1 cellular context compared by ENCODE assay signal in the genomic region with DNA sequence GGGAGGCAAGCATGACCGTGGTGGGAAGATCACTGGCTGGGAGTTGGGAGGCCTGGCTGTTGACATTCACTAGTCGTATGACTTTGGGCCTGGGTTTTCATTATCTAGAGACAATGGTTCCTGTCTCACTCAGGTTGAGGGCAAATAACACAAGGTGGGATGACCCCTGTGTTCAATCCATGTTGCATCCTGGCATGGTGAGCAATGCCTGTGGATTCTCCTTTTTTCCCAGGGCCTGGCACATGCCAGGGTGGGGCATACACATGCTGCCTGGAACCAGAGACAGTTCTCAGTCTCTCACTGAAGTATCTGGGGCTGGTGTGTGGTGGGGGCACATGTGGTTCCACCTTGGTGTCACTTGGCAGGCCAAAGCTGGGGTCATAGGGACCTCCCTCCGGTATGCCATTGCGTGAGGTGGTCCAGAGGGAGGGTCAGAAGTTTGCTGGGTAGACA.
TF ChIP-seq lines count a peak whose summit lies in the region.

No MANE protein-coding gene starts in this region.

TF ChIP-seq in endothelial cell of umbilical vein, 7 proteins besides CTCF, POLR2A, EP300 and RAD21:
- TF ChIP-seq FOS (IDR thresholded peaks at IDR 0.05; ENCODE audit: borderline replicate concordance, insufficient read depth, low read length), result no peak
- TF ChIP-seq MAX (IDR thresholded peaks at IDR 0.05; ENCODE audit: insufficient read depth, insufficient read length), result no peak
- TF ChIP-seq POLR2AphosphoS5 (IDR thresholded peaks at IDR 0.05; ENCODE audit: insufficient read depth, low read depth, low read length), result no peak
- no peak for TF ChIP-seq EZH2 (IDR thresholded peaks at IDR 0.05; ENCODE audit: borderline replicate concordance, low read depth, low read length, severe bottlenecking)
- TF ChIP-seq GATA2 (IDR thresholded peaks at IDR 0.05; ENCODE audit: insufficient read depth, insufficient read length, low read depth, low read length), result no peak
- no peak for TF ChIP-seq JUN (IDR thresholded peaks at IDR 0.05; ENCODE audit: borderline replicate concordance, insufficient read depth, insufficient read length, low read depth)
- TF ChIP-seq MYC (IDR thresholded peaks at IDR 0.05; ENCODE audit: low read depth, low read length), result no peak
